Comparison of ENCODE assay signal across 22 cellular contexts in genomic region chr2:95113464-95113863, GRCh38.
"Had no signal": no experiment of that assay in that cellular context is flagged by ENCODE, and none has a peak within 500 bp of the region (broad histone marks: within the 10 kb centered on the region; RNA-seq: fewer than 3 reads in every experiment).

No MANE protein-coding gene starts in this region.

- H3K4me3 ChIP-seq: MG63, SJSA1, SK-N-MC had no signal

- DNase-seq: IMR-90, Karpas-422, KG1, MG63, NCI-H1048, NCI-H1105, NCI-H1417, NCI-H1436 treated with DMSO at 0.1 percent for 48 hours, NCI-H1694, NCI-H187 treated with DMSO at 0.1 percent for 48 hours, NCI-H2081, NCI-H2107, NCI-H2227 treated with DMSO at 0.1 percent for 48 hours, NCI-H524, NCI-H526 treated with DMSO at 0.1 percent for 48 hours, NCI-H774, PC-3, SHP77 had no signal

- H3K27ac ChIP-seq: RWPE1, SJSA1, SK-N-MC had no signal

- H3K9me3 ChIP-seq: MG63, SJSA1 had no signal

- H3K4me1 ChIP-seq: SJSA1 had no signal

- H3K27me3 ChIP-seq: MG63, SJSA1 had no signal

- ATAC-seq: Panc1, PC-3 had no signal
